ENCODE assay signal across 1 cellular context in the genomic region with DNA sequence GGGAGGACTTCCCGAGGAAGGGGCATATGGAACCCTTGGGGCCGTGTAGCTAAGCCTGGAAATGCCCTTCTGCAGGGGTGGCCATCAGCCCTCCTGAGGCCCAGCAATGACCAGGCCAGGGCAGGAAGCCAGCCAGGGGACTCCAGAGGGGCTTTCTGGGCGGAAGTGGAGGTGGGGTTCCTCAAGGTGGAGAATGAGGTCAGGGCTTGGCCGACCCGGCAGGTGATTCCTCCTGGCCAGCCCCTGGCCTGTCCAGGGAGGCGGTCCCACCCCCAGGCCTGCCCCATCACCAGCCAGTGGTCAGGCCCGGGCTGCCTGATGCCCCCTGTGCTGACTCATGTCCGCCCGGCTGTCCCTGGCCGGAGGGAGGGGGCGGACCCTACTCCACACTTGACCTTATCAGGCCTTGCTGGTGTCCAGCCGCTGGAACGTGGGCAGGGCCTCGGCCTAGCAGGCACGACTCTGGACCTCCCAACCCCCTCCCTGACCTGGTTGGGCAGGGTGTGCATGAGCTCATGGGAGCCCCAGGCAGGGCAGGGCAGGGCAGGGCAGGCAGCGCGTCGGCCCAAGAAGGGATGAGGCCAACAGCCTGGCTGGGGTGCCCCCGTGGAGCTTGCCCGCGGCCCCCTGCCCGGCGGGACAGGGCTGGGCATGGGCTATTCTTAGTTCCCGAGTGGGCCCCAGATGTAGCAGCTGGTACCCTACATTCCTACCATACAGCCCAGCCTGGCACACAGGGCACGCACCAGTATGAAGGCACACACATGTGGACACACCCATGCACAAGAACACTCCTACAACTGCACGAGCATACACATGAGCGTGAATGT.
TF ChIP-seq lines count a peak whose summit lies in the region.

No MANE protein-coding gene starts in this region.

TF ChIP-seq in HepG2, 621 proteins besides CTCF, POLR2A, EP300 and RAD21 (continued from another document and continues in another):
- TF ChIP-seq, protein P1, sequence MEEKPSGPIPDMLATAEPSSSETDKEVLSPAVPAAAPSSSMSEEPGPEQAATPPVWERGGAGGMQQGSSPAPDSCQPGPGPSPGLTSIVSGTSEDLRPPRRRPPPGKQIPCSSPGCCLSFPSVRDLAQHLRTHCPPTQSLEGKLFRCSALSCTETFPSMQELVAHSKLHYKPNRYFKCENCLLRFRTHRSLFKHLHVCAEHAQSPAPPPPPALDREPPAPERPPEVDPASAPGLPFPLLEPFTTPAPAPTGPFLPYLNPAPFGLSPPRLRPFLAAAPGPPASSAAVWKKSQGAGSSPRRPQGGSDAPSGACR (CRISPR knock-in tag; IDR thresholded peaks at IDR 0.05) = peak; percentile 86; the same call in 1 of the 2 replicates
- TF ChIP-seq REPIN1 (CRISPR knock-in tag; IDR thresholded peaks at IDR 0.05; ENCODE audit: borderline replicate concordance, low read depth) (peak; percentile 62; the same call in 1 of the 2 replicates), NR2F6 (IDR thresholded peaks at IDR 0.05) (peak; percentile 60; the same call in 1 of the 2 replicates), NR2F6 (CRISPR knock-in tag; IDR thresholded peaks at IDR 0.05) (peak; percentile 97), STAG1 (CRISPR knock-in tag; IDR thresholded peaks at IDR 0.05) (peak; percentile 26; the same call in 1 of the 2 replicates), JUND (CRISPR knock-in tag; IDR thresholded peaks at IDR 0.05) (peak; percentile 93), KDM3A (CRISPR knock-in tag; IDR thresholded peaks at IDR 0.05; ENCODE audit: low read depth) (peak; percentile 85), ZNF230 (CRISPR knock-in tag; IDR thresholded peaks at IDR 0.05) (peak; percentile 63; the same call in 1 of the 2 replicates), ZNF660 (CRISPR knock-in tag; IDR thresholded peaks at IDR 0.05; ENCODE audit: borderline replicate concordance, low read depth) (no peak), ZNF296 (CRISPR knock-in tag; conservative IDR thresholded peaks at IDR 0.05) (peak; percentile 99), ZSCAN20 (CRISPR knock-in tag; IDR thresholded peaks at IDR 0.05; ENCODE audit: borderline replicate concordance) (no peak), DNMT1 (CRISPR knock-in tag; IDR thresholded peaks at IDR 0.05) (no peak), RFX3 (CRISPR knock-in tag; IDR thresholded peaks at IDR 0.05) (no peak), ZNF792 (CRISPR knock-in tag; IDR thresholded peaks at IDR 0.05) (peak; percentile 86; the same call in 1 of the 2 replicates), NFIC (IDR thresholded peaks at IDR 0.05; ENCODE audit: low read length) (no peak), SMC3 (IDR thresholded peaks at IDR 0.05; ENCODE audit: low read length) (no peak), ZSCAN9 (CRISPR knock-in tag; IDR thresholded peaks at IDR 0.05; ENCODE audit: borderline replicate concordance) (0 out of 2 replicates have a peak, but pooled peaks have one; percentile 30), ZNF260 (CRISPR knock-in tag; IDR thresholded peaks at IDR 0.05; ENCODE audit: borderline replicate concordance, low read depth) (no peak), HNRNPL (IDR thresholded peaks at IDR 0.05; ENCODE audit: low read depth, low read length) (peak; percentile 94), ZSCAN31 (CRISPR knock-in tag; IDR thresholded peaks at IDR 0.05; ENCODE audit: low read depth) (0 out of 2 replicates have a peak, but pooled peaks have one; percentile 37), ZNF724P (CRISPR knock-in tag; IDR thresholded peaks at IDR 0.05; ENCODE audit: borderline replicate concordance) (peak; percentile 60; the same call in 1 of the 2 replicates)
- TF ChIP-seq, protein P2, sequence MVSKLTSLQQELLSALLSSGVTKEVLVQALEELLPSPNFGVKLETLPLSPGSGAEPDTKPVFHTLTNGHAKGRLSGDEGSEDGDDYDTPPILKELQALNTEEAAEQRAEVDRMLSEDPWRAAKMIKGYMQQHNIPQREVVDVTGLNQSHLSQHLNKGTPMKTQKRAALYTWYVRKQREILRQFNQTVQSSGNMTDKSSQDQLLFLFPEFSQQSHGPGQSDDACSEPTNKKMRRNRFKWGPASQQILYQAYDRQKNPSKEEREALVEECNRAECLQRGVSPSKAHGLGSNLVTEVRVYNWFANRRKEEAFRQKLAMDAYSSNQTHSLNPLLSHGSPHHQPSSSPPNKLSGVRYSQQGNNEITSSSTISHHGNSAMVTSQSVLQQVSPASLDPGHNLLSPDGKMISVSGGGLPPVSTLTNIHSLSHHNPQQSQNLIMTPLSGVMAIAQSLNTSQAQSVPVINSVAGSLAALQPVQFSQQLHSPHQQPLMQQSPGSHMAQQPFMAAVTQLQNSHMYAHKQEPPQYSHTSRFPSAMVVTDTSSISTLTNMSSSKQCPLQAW (CRISPR knock-in tag; IDR thresholded peaks at IDR 0.05) = peak; percentile 97
- TF ChIP-seq, protein P3, sequence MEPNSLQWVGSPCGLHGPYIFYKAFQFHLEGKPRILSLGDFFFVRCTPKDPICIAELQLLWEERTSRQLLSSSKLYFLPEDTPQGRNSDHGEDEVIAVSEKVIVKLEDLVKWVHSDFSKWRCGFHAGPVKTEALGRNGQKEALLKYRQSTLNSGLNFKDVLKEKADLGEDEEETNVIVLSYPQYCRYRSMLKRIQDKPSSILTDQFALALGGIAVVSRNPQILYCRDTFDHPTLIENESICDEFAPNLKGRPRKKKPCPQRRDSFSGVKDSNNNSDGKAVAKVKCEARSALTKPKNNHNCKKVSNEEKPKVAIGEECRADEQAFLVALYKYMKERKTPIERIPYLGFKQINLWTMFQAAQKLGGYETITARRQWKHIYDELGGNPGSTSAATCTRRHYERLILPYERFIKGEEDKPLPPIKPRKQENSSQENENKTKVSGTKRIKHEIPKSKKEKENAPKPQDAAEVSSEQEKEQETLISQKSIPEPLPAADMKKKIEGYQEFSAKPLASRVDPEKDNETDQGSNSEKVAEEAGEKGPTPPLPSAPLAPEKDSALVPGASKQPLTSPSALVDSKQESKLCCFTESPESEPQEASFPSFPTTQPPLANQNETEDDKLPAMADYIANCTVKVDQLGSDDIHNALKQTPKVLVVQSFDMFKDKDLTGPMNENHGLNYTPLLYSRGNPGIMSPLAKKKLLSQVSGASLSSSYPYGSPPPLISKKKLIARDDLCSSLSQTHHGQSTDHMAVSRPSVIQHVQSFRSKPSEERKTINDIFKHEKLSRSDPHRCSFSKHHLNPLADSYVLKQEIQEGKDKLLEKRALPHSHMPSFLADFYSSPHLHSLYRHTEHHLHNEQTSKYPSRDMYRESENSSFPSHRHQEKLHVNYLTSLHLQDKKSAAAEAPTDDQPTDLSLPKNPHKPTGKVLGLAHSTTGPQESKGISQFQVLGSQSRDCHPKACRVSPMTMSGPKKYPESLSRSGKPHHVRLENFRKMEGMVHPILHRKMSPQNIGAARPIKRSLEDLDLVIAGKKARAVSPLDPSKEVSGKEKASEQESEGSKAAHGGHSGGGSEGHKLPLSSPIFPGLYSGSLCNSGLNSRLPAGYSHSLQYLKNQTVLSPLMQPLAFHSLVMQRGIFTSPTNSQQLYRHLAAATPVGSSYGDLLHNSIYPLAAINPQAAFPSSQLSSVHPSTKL (CRISPR knock-in tag; IDR thresholded peaks at IDR 0.05) = peak; percentile 88
- TF ChIP-seq, protein P4, sequence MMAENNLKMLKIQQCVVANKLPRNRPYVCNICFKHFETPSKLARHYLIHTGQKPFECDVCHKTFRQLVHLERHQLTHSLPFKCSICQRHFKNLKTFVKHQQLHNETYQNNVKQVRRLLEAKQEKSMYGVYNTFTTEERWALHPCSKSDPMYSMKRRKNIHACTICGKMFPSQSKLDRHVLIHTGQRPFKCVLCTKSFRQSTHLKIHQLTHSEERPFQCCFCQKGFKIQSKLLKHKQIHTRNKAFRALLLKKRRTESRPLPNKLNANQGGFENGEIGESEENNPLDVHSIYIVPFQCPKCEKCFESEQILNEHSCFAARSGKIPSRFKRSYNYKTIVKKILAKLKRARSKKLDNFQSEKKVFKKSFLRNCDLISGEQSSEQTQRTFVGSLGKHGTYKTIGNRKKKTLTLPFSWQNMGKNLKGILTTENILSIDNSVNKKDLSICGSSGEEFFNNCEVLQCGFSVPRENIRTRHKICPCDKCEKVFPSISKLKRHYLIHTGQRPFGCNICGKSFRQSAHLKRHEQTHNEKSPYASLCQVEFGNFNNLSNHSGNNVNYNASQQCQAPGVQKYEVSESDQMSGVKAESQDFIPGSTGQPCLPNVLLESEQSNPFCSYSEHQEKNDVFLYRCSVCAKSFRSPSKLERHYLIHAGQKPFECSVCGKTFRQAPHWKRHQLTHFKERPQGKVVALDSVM (CRISPR knock-in tag; IDR thresholded peaks at IDR 0.05) = peak; percentile 39; the same call in 1 of the 2 replicates
- TF ChIP-seq, protein P5, sequence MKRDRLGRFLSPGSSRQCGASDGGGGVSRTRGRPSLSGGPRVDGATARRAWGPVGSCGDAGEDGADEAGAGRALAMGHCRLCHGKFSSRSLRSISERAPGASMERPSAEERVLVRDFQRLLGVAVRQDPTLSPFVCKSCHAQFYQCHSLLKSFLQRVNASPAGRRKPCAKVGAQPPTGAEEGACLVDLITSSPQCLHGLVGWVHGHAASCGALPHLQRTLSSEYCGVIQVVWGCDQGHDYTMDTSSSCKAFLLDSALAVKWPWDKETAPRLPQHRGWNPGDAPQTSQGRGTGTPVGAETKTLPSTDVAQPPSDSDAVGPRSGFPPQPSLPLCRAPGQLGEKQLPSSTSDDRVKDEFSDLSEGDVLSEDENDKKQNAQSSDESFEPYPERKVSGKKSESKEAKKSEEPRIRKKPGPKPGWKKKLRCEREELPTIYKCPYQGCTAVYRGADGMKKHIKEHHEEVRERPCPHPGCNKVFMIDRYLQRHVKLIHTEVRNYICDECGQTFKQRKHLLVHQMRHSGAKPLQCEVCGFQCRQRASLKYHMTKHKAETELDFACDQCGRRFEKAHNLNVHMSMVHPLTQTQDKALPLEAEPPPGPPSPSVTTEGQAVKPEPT (CRISPR knock-in tag; IDR thresholded peaks at IDR 0.05; ENCODE audit: low read depth) = no peak; the same call in 1 of the 2 replicates
- TF ChIP-seq, protein P6, sequence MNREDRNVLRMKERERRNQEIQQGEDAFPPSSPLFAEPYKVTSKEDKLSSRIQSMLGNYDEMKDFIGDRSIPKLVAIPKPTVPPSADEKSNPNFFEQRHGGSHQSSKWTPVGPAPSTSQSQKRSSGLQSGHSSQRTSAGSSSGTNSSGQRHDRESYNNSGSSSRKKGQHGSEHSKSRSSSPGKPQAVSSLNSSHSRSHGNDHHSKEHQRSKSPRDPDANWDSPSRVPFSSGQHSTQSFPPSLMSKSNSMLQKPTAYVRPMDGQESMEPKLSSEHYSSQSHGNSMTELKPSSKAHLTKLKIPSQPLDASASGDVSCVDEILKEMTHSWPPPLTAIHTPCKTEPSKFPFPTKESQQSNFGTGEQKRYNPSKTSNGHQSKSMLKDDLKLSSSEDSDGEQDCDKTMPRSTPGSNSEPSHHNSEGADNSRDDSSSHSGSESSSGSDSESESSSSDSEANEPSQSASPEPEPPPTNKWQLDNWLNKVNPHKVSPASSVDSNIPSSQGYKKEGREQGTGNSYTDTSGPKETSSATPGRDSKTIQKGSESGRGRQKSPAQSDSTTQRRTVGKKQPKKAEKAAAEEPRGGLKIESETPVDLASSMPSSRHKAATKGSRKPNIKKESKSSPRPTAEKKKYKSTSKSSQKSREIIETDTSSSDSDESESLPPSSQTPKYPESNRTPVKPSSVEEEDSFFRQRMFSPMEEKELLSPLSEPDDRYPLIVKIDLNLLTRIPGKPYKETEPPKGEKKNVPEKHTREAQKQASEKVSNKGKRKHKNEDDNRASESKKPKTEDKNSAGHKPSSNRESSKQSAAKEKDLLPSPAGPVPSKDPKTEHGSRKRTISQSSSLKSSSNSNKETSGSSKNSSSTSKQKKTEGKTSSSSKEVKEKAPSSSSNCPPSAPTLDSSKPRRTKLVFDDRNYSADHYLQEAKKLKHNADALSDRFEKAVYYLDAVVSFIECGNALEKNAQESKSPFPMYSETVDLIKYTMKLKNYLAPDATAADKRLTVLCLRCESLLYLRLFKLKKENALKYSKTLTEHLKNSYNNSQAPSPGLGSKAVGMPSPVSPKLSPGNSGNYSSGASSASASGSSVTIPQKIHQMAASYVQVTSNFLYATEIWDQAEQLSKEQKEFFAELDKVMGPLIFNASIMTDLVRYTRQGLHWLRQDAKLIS (CRISPR knock-in tag; IDR thresholded peaks at IDR 0.05) = no peak
- TF ChIP-seq, protein P7, sequence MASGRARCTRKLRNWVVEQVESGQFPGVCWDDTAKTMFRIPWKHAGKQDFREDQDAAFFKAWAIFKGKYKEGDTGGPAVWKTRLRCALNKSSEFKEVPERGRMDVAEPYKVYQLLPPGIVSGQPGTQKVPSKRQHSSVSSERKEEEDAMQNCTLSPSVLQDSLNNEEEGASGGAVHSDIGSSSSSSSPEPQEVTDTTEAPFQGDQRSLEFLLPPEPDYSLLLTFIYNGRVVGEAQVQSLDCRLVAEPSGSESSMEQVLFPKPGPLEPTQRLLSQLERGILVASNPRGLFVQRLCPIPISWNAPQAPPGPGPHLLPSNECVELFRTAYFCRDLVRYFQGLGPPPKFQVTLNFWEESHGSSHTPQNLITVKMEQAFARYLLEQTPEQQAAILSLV (CRISPR knock-in tag; IDR thresholded peaks at IDR 0.05; ENCODE audit: borderline replicate concordance) = no peak
- TF ChIP-seq, protein P8, sequence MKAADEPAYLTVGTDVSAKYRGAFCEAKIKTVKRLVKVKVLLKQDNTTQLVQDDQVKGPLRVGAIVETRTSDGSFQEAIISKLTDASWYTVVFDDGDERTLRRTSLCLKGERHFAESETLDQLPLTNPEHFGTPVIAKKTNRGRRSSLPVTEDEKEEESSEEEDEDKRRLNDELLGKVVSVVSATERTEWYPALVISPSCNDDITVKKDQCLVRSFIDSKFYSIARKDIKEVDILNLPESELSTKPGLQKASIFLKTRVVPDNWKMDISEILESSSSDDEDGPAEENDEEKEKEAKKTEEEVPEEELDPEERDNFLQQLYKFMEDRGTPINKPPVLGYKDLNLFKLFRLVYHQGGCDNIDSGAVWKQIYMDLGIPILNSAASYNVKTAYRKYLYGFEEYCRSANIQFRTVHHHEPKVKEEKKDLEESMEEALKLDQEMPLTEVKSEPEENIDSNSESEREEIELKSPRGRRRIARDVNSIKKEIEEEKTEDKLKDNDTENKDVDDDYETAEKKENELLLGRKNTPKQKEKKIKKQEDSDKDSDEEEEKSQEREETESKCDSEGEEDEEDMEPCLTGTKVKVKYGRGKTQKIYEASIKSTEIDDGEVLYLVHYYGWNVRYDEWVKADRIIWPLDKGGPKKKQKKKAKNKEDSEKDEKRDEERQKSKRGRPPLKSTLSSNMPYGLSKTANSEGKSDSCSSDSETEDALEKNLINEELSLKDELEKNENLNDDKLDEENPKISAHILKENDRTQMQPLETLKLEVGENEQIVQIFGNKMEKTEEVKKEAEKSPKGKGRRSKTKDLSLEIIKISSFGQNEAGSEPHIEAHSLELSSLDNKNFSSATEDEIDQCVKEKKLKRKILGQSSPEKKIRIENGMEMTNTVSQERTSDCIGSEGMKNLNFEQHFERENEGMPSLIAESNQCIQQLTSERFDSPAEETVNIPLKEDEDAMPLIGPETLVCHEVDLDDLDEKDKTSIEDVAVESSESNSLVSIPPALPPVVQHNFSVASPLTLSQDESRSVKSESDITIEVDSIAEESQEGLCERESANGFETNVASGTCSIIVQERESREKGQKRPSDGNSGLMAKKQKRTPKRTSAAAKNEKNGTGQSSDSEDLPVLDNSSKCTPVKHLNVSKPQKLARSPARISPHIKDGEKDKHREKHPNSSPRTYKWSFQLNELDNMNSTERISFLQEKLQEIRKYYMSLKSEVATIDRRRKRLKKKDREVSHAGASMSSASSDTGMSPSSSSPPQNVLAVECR (CRISPR knock-in tag; IDR thresholded peaks at IDR 0.05; ENCODE audit: borderline replicate concordance) = peak; percentile 66; the same call in 1 of the 2 replicates
